10 cellular contexts compared by ENCODE assay signal in genomic region chr4:13907255-13907751, GRCh38.
A peak's percentile ranks its signal among the peaks of the same experiment; 100 is the strongest.
DNase-seq lines count a peak whose midpoint lies in the region; ATAC-seq, FAIRE-seq and TF ChIP-seq lines count a peak whose summit lies in the region.
"Had no signal": no experiment of that assay in that cellular context is flagged by ENCODE, and none has a peak within 500 bp of the region (broad histone marks: within the 10 kb centered on the region; RNA-seq: fewer than 3 reads in every experiment).

No MANE protein-coding gene starts in this region.

- ATAC-seq in HCT116, result peak; percentile 64
- ATAC-seq in GM21786 (IDR thresholded peaks at IDR 0.05; ENCODE audit: unreplicated experiment), result no peak
- ATAC-seq: activated CD8-positive, alpha-beta T cell treated with anti-CD3 and anti-CD28 coated beads for 36 hours had no signal

- TF ChIP-seq EP300 in transverse colon (IDR thresholded peaks at IDR 0.05; ENCODE audit: low read depth), result no peak

- no TSS peak for BruUV-seq in HCT116 (replicated peaks; lab: Mats Ljungman, UMichigan)

- no peaks in the 10 kb centered on the region for H3K9me2 ChIP-seq in HCT116 (ENCODE audit: insufficient read depth)

- H3K4me3 ChIP-seq in HCT116 (replicated peaks in 1 of 2; ENCODE audit: low read depth in 1 of 2, low read length in 2 of 2) (no peak overlapping the region), keratinocyte (ENCODE audit: control insufficient read depth in 2 of 3, extremely low read depth in 1 of 3, insufficient read depth in 2 of 3, low read depth in 1 of 3, low read length in 3 of 3) (peak overlapping the region in 1 of 3 experiments; percentile 21), transverse colon (no peak overlapping the region)

- H3K27me3 ChIP-seq in HCT116 (ENCODE audit: insufficient read depth, low read length), result no peaks in the 10 kb centered on the region
- no peaks in the 10 kb centered on the region for H3K27me3 ChIP-seq in keratinocyte (ENCODE audit: control insufficient read depth, extremely low read depth, insufficient read depth, low read length)
- no peaks in the 10 kb centered on the region for H3K27me3 ChIP-seq in transverse colon

- H3K4me2 ChIP-seq in HCT116 (ENCODE audit: low read length) (no peak overlapping the region), keratinocyte (ENCODE audit: control insufficient read depth, extremely low read depth, insufficient read depth, low read depth, low read length) (peak overlapping the region; percentile 68)

- H4K20me1 ChIP-seq in HCT116 (ENCODE audit: insufficient read depth), result no peaks in the 10 kb centered on the region
- no peaks in the 10 kb centered on the region for H4K20me1 ChIP-seq in keratinocyte (ENCODE audit: control insufficient read depth, extremely low read depth, insufficient read depth, low read length)

- RAD21 ChIA-PET in HCT116 (lab: Charles Lee; ENCODE audit: low non-redundant PET in 1 of 2, low total read pairs in 2 of 2, uncharacterized antibody in 2 of 2, unreplicated experiment in 2 of 2), result no interaction called here

- no peak overlapping the region for H3K9ac ChIP-seq in HCT116 (ENCODE audit: low read length)
- H3K9ac ChIP-seq in keratinocyte (ENCODE audit: control insufficient read depth, extremely low read depth, insufficient read depth, low read length), result peak overlapping the region; percentile 60

- CTCF ChIA-PET in HCT116 (lab: Charles Lee), result no interaction called here

- in situ Hi-C loops in transverse colon (cut with MboI; ENCODE audit: low pct_ligation_motif_present in 1 of 4, low pct_unique_long_range_greater_than_20kb in 1 of 4, low sequenced_read_pairs in 3 of 4), result no loop called here

- H3K9me1 ChIP-seq in keratinocyte (ENCODE audit: control insufficient read depth, extremely low read depth, insufficient read depth, low read length), result no peaks in the 10 kb centered on the region

- H3K79me2 ChIP-seq in HCT116 (ENCODE audit: insufficient read depth, low read length), result no peaks in the 10 kb centered on the region
- H3K79me2 ChIP-seq in keratinocyte (ENCODE audit: control insufficient read depth, insufficient read depth, low read length), result no peaks in the 10 kb centered on the region

- TF ChIP-seq POLR2A in HCT116 (IDR thresholded peaks at IDR 0.05; ENCODE audit: borderline replicate concordance, extremely low read depth, insufficient read depth, insufficient read length) (no peak), transverse colon (IDR thresholded peaks at IDR 0.05) (no peak)

- no peaks in the 10 kb centered on the region for H3K9me3 ChIP-seq in HCT116 (ENCODE audit: control insufficient read depth in 1 of 2, insufficient read depth in 1 of 2, low read depth in 1 of 2, low read length in 2 of 2)
- no peaks in the 10 kb centered on the region for H3K9me3 ChIP-seq in keratinocyte (ENCODE audit: control insufficient read depth, low read depth, low read length)
- H3K9me3 ChIP-seq in transverse colon, result no peaks in the 10 kb centered on the region

- 86% methylated on average over 1 of the region's 1 CpG; no CpG with 5 or more reads in 1 of the 2 donors for WGBS in transverse colon (ENCODE audit: low coverage in 1 of 2), 2 donors

- DNase-seq in A172 (ENCODE audit: low spot score) (peak; percentile 94), HCT116 (ENCODE audit: low read depth, low spot score) (no peak), amniotic stem cell (lab: John Stamatoyannopoulos, UW) (peak; percentile 87), keratinocyte (ENCODE audit: low read depth, low spot score) (peak; percentile 88), transverse colon (no peak), NCI-H1048 (lab: John Stamatoyannopoulos, UW) (no peak), SHP77 treated with DMSO at 0.1 percent for 48 hours (lab: John Stamatoyannopoulos, UW) (no peak)
- DNase-seq: activated CD8-positive, alpha-beta T cell treated with anti-CD3 and anti-CD28 coated beads for 36 hours; stimulated activated CD4-positive, alpha-beta T cell treated with anti-CD3 and anti-CD28 coated beads, Interleukin-4, amount 100 ng/mL, for 1 hour had no signal

- TF ChIP-seq RAD21 in HCT116 (IDR thresholded peaks at IDR 0.05; ENCODE audit: low read depth), result 0 out of 2 replicates have a peak, but pooled peaks have one; percentile 3

- POLR2A ChIA-PET in HCT116 (lab: Charles Lee), result no interaction called here

- H2AFZ ChIP-seq in HCT116 (ENCODE audit: low read depth, low read length, poor library complexity, severe bottlenecking), result no peak overlapping the region
- H2AFZ ChIP-seq in keratinocyte (ENCODE audit: control insufficient read depth, low read length), result peak overlapping the region; percentile 78

- intact Hi-C loops in HCT116 (cut with micrococcal nuclease), result loop anchor here (10.0 kb wide), 1 partner anchor 57 kb away; no protein-coding TSS in a partner anchor
- intact Hi-C loops in transverse colon (cut with DNase I; ENCODE audit: low total_unique reads), result no loop called here

- H3K36me3 ChIP-seq in HCT116 (ENCODE audit: control insufficient read depth in 1 of 2, insufficient read depth in 2 of 2, low read length in 2 of 2) (no peaks in the 10 kb centered on the region), keratinocyte (ENCODE audit: control insufficient read depth in 2 of 2, extremely low read depth in 1 of 2, insufficient read depth in 2 of 2, low read length in 2 of 2) (no peaks in the 10 kb centered on the region), transverse colon (no peaks in the 10 kb centered on the region)

- peak; percentile 93 for FAIRE-seq in keratinocyte (lab: Jason Lieb, UNC)

- H3K4me1 ChIP-seq in HCT116 (ENCODE audit: control insufficient read depth in 1 of 2, insufficient read depth in 2 of 2, low read length in 2 of 2) (peaks cover 7 to 8% of the 10 kb centered on the region in 2 experiments; a peak in 3 of 4 replicates), keratinocyte (ENCODE audit: control insufficient read depth, extremely low read depth, insufficient read depth, low read length) (peaks cover 29% of the 10 kb centered on the region), transverse colon (no peaks in the 10 kb centered on the region)

- TF ChIP-seq CTCF in HCT116 (IDR thresholded peaks at IDR 0.05 in 2 of 3, conservative IDR thresholded peaks at IDR 0.05 in 1 of 3; ENCODE audit: borderline replicate concordance in 1 of 3, insufficient read depth in 1 of 3, low read depth in 2 of 3, low read length in 2 of 3) (no peak), keratinocyte (optimal IDR thresholded peaks at IDR 0.05 in 1 of 3, IDR thresholded peaks at IDR 0.05 in 1 of 3, conservative IDR thresholded peaks at IDR 0.05 in 1 of 3; ENCODE audit: extremely low read depth in 1 of 3, insufficient read depth in 2 of 3, low read length in 3 of 3) (peak in 1 of 3 experiments; percentile 55), transverse colon (IDR thresholded peaks at IDR 0.05) (no peak)

- H3K27ac ChIP-seq in HCT116 (ENCODE audit: low read depth, low read length) (no peak overlapping the region), keratinocyte (ENCODE audit: control insufficient read depth, insufficient read depth, low read length) (peak overlapping the region; percentile 91), transverse colon (no peak overlapping the region)

- dilution Hi-C loops in keratinocyte (cut with MboI; ENCODE audit: extremely low pct_ligation_motif_present, low sequenced_read_pairs), result no loop called here

TF ChIP-seq in HCT116, 20 proteins besides CTCF, POLR2A, EP300 and RAD21 (continues in another document):
- TF ChIP-seq ZFX (IDR thresholded peaks at IDR 0.05) (no peak), ZNF274 (IDR thresholded peaks at IDR 0.05; ENCODE audit: low read depth, low read length) (no peak), EZH2 (IDR thresholded peaks at IDR 0.05) (no peak), REST (IDR thresholded peaks at IDR 0.05; ENCODE audit: low read depth) (no peak), YY1 (IDR thresholded peaks at IDR 0.05; ENCODE audit: extremely low read depth, insufficient replicate concordance, low read depth, low read length) (no peak), EZH2phosphoT487 (IDR thresholded peaks at IDR 0.05; ENCODE audit: borderline replicate concordance) (no peak), EGR1 (IDR thresholded peaks at IDR 0.05; ENCODE audit: low read depth) (no peak), MAX (IDR thresholded peaks at IDR 0.05) (no peak), CEBPB (IDR thresholded peaks at IDR 0.05; ENCODE audit: low read depth) (no peak), CBX3 (IDR thresholded peaks at IDR 0.05; ENCODE audit: low read depth) (no peak), SRF (IDR thresholded peaks at IDR 0.05; ENCODE audit: low read depth) (no peak)

Comparison
In these comparisons a context has a peak if more than half of its experiments do, and no peak if none do; other contexts are left out.
1. DNase-seq: peak in A172 (single experiment), amniotic stem cell (single experiment) and keratinocyte (single experiment); none in HCT116 (single experiment), transverse colon (single experiment), NCI-H1048 (single experiment) and SHP77 treated with DMSO at 0.1 percent for 48 hours (single experiment).